In the genomic region with DNA sequence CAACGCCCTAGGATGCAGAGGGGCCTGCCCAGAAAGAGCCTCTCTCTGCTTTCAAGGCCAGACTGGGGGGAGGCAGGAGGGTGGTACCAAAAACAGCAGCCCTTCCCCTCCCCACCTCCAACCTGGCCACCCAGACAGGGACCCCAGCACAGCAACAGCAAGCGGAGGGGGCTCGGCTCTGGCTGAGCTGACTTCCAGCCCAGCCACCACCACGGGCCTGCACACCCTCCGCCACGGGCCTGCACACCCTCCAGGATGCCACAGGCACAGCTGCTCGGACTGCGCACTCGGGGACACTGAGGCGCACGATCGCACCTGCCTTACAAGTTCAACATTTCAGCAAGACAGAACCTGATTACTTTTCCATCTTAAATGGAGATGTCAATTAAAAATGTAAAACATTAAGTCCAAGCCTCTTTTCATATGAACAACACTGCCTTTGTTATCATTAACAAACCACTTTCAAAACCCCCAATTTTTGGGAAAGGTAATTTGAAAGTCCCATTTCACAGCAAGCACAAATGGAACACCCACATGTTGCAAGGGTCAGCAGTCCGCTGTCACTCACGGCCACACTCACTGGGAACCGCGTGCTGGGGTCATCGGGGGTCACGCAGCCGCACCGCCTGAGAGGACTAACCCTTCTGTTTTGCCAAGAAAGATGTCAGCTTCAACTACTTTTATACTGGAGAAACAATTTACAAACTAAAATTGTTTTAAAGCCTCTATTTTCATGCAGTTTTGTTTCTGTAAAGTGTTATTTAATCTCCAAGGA, we compare ENCODE assay signal across 16 cellular contexts.
A peak's percentile ranks its signal among the peaks of the same experiment; 100 is the strongest.
DNase-seq lines count a peak whose midpoint lies in the region; ATAC-seq and TF ChIP-seq lines count a peak whose summit lies in the region.
"Had no signal": no experiment of that assay in that cellular context is flagged by ENCODE, and none has a peak within 500 bp of the region (broad histone marks: within the 10 kb centered on the region; RNA-seq: fewer than 3 reads in every experiment).

No MANE protein-coding gene starts in this region.

- H3K27ac ChIP-seq in RWPE1: peak overlapping the region; percentile 56
- H3K27ac ChIP-seq: ascending aorta, HL-60 had no signal

- no peak for DNase-seq in activated T-cell treated with anti-CD3 and anti-CD28 coated beads, Interleukin-2, amount 50 U/mL, for 24 hours
- DNase-seq in activated T-cell treated with anti-CD3 and anti-CD28 coated beads for 4 hours (no peak), RWPE1 (ENCODE audit: low spot score) (no peak), left lobe of liver (ENCODE audit: low spot score) (peak; percentile 85), posterior vena cava (ENCODE audit: low spot score) (peak; percentile 71), DMS53 treated with DMSO at 0.1 percent for 48 hours (lab: John Stamatoyannopoulos, UW; ENCODE audit: unreplicated experiment) (no peak), HT-29 (ENCODE audit: low spot score) (no peak)
- DNase-seq in stimulated activated naive CD4-positive, alpha-beta T cell (lab: John Stamatoyannopoulos, UW): no peak
- DNase-seq: activated gamma-delta T cell; HCEC 1CT; NCI-H1930; NCI-H345; NK-92 treated with Interleukin-12 subunit alpha and Interleukin-12 subunit beta, amount 100 ng/mL, for 24 hours; stimulated activated CD4-positive, alpha-beta T cell treated with anti-CD3 and anti-CD28 coated beads, Interleukin-4, amount 100 ng/mL, for 1 hour had no signal

- H3K36me3 Mint-ChIP-seq in activated T-cell treated with anti-CD3 and anti-CD28 coated beads, Interleukin-2, amount 50 U/mL, for 24 hours (ENCODE audit: low read depth): peaks cover 46% of the 10 kb centered on the region

- H3K27me3 Mint-ChIP-seq in activated T-cell treated with anti-CD3 and anti-CD28 coated beads, Interleukin-2, amount 50 U/mL, for 24 hours: no peaks in the 10 kb centered on the region

- intact Hi-C loops in posterior vena cava (cut with DNase I): loop anchor here in 1 of 2 donors (5.0 kb wide), 1 partner anchor 73 kb away; no protein-coding TSS in a partner anchor

- CTCF ChIA-PET in RWPE1 (lab: Yijun Ruan, JAX): interaction anchor here (0.5 to 0.6 kb wide), 3 partner anchors 13 to 174 kb away, joined by 3 to 4 read pairs (median 4); no protein-coding TSS in a partner anchor

- POLR2A ChIA-PET in RWPE1 (lab: Yijun Ruan, JAX; ENCODE audit: low non-redundant PET): no interaction called here

- no peaks in the 10 kb centered on the region for H3K9me3 Mint-ChIP-seq in activated T-cell treated with anti-CD3 and anti-CD28 coated beads, Interleukin-2, amount 50 U/mL, for 24 hours

- TF ChIP-seq CTCF in RWPE1 (conservative IDR thresholded peaks at IDR 0.05; ENCODE audit: low read depth): no peak

- peak; percentile 46 for ATAC-seq in left lobe of liver

- peak overlapping the region; percentile 67 for H3K27ac Mint-ChIP-seq in activated T-cell treated with anti-CD3 and anti-CD28 coated beads, Interleukin-2, amount 50 U/mL, for 24 hours

- H3K4me1 Mint-ChIP-seq in activated T-cell treated with anti-CD3 and anti-CD28 coated beads, Interleukin-2, amount 50 U/mL, for 24 hours (ENCODE audit: low read depth): peaks cover 79% of the 10 kb centered on the region

- no peak overlapping the region for H3K4me3 Mint-ChIP-seq in activated T-cell treated with anti-CD3 and anti-CD28 coated beads, Interleukin-2, amount 50 U/mL, for 24 hours

Comparison
In these comparisons a context has a peak if more than half of its experiments do, and no peak if none do; other contexts are left out.
1. DNase-seq: peak in left lobe of liver (single experiment) and posterior vena cava (single experiment); none in activated T-cell treated with anti-CD3 and anti-CD28 coated beads, Interleukin-2, amount 50 U/mL, for 24 hours (single experiment), activated T-cell treated with anti-CD3 and anti-CD28 coated beads for 4 hours (single experiment), RWPE1 (single experiment), DMS53 treated with DMSO at 0.1 percent for 48 hours (single experiment), HT-29 (single experiment) and stimulated activated naive CD4-positive, alpha-beta T cell (0 of 6).